8 cellular contexts compared by ENCODE assay signal in genomic region chr14:100645200-100645985, GRCh38. TPM values are rescaled to one million over a fixed set of nuclear protein-coding genes. Genes with fewer than 3 reads are reported as not detected.
DNase-seq lines count a peak whose midpoint lies in the region; ATAC-seq and TF ChIP-seq lines count a peak whose summit lies in the region.

No MANE protein-coding gene starts in this region.

- H3K9ac ChIP-seq in HUES6 (ENCODE audit: low read length) (peak overlapping the region; percentile 4), OCI-LY3 (ENCODE audit: low read length) (no peak overlapping the region)

- H3K36me3 ChIP-seq in HUES6 (ENCODE audit: control insufficient read depth, insufficient read depth, low read length) (no peaks in the 10 kb centered on the region), OCI-LY3 (replicated peaks; ENCODE audit: low read depth, low read length) (no peaks in the 10 kb centered on the region)

- no peaks in the 10 kb centered on the region for H3K36me3 Mint-ChIP-seq in naive B cell

- H3K4me1 Mint-ChIP-seq in naive B cell, result peaks cover 15 to 20% (median 15%) of the 10 kb centered on the region in 3 donors

- TF ChIP-seq CTCF in OCI-LY3 (IDR thresholded peaks at IDR 0.05; ENCODE audit: low read depth, low read length), result peak; percentile 87

- ATAC-seq in GM18505 (IDR thresholded peaks at IDR 0.05; ENCODE audit: unreplicated experiment), result peak; percentile 46
- ATAC-seq in naive B cell (ENCODE audit: low read depth in 2 of 2), result peak; percentile 78 to 87

- H3K4me1 ChIP-seq in HUES6 (ENCODE audit: control insufficient read depth, insufficient read depth, low read length) (peaks cover 9% of the 10 kb centered on the region), OCI-LY3 (ENCODE audit: low read length) (peaks cover 8% of the 10 kb centered on the region)

- H3K27ac ChIP-seq in HUES6 (ENCODE audit: low read depth, low read length) (no peak overlapping the region), OCI-LY3 (ENCODE audit: low read length) (no peak overlapping the region)

- H3K4me2 ChIP-seq in OCI-LY3 (ENCODE audit: low read length), result peak overlapping the region; percentile 76

- TF ChIP-seq POLR2A in GM18505 (IDR thresholded peaks at IDR 0.05; ENCODE audit: borderline replicate concordance, extremely low read depth, insufficient read depth, insufficient read length), result no peak
- no peak for TF ChIP-seq POLR2A in erythroblast (IDR thresholded peaks at IDR 0.05; ENCODE audit: low read length)

- H3K27me3 ChIP-seq in HUES6 (ENCODE audit: control insufficient read depth, insufficient read depth, low read length), result no peaks in the 10 kb centered on the region
- H3K27me3 ChIP-seq in OCI-LY3 (ENCODE audit: low read depth, low read length), result peaks cover 8% of the 10 kb centered on the region; the same call in 1 of the 2 replicates

- H3K4me3 Mint-ChIP-seq in naive B cell, result no peak overlapping the region

- H2AFZ ChIP-seq in OCI-LY3 (ENCODE audit: low read depth, low read length), result peak overlapping the region; percentile 75; the same call in 1 of the 2 replicates

- H3K27me3 Mint-ChIP-seq in naive B cell, result peaks cover 28 to 41% (median 39%) of the 10 kb centered on the region in 3 donors

- peaks cover 0 to 8% (median 3%) of the 10 kb centered on the region in 7 donors for H3K9me3 Mint-ChIP-seq in naive B cell

- peak overlapping the region in 2 of 6 donors; percentile 25 to 63 for H3K27ac Mint-ChIP-seq in naive B cell

- H3K9me3 ChIP-seq in HUES6 (ENCODE audit: control insufficient read depth, insufficient read depth, low read depth, low read length) (peaks cover 5% of the 10 kb centered on the region; the same call in 1 of the 2 replicates), OCI-LY3 (ENCODE audit: insufficient read depth, low read length) (no peaks in the 10 kb centered on the region)

- H3K4me3 ChIP-seq in HUES6 (ENCODE audit: low read depth, low read length), result peak overlapping the region; percentile 34; the same call in 1 of the 2 replicates
- H3K4me3 ChIP-seq in OCI-LY3 (ENCODE audit: low read length), result peak overlapping the region; percentile 47

- DNase-seq in 8988T (peak; percentile 95), erythroblast (lab: John Stamatoyannopoulos, UW) (peak; percentile 79 to 85), naive B cell (peak; percentile 33)
- peak; percentile 95 for DNase-seq in activated CD8-positive, alpha-beta memory T cell treated with anti-CD3 and anti-CD28 coated beads, Interleukin-2, amount 50 U/mL, for 48 hours
- peak; percentile 64 to 82 for DNase-seq in stimulated activated CD8-positive, alpha-beta memory T cell treated with anti-CD3 and anti-CD28 coated beads, Interleukin-7, amount 100 ng/mL, for 48 hours (ENCODE audit: extremely low read depth in 1 of 2, low read depth in 1 of 2)

- H4K20me1 ChIP-seq in OCI-LY3 (ENCODE audit: insufficient read depth, low read length), result no peaks in the 10 kb centered on the region

- H3K79me2 ChIP-seq in OCI-LY3 (ENCODE audit: low read length), result no peaks in the 10 kb centered on the region

RNA-seq across cellular contexts. Expression of gene BEGAIN, which starts 58.2 kb away (rescaled TPM):
- 1 to 10 TPM in 1 of 6 donors, under 1 TPM in 2, not detected in 3; 0.55 to 1.2 (median 0.92) TPM for polyA plus RNA-seq in naive B cell (ENCODE audit: low read depth in 6 of 6)

Comparison
In these comparisons a context has a peak if more than half of its experiments do, and no peak if none do; other contexts are left out.
1. DNase-seq: peak in every context shown above with its lines; median percentile 95 in 8988T; 95 in activated CD8-positive, alpha-beta memory T cell treated with anti-CD3 and anti-CD28 coated beads, Interleukin-2, amount 50 U/mL, for 48 hours; 82 in erythroblast; 73 in stimulated activated CD8-positive, alpha-beta memory T cell treated with anti-CD3 and anti-CD28 coated beads, Interleukin-7, amount 100 ng/mL, for 48 hours; 33 in naive B cell.